1 cellular context compared by ENCODE assay signal in genomic region chr20:43913291-43914025, GRCh38.
TF ChIP-seq lines count a peak whose summit lies in the region.

No MANE protein-coding gene starts in this region.

TF ChIP-seq in HepG2, 621 proteins besides CTCF, POLR2A, EP300 and RAD21 (continued from another document):
- TF ChIP-seq GTF3A (CRISPR knock-in tag; conservative IDR thresholded peaks at IDR 0.05) (no peak), EED (CRISPR knock-in tag; IDR thresholded peaks at IDR 0.05) (no peak), ZNF775 (CRISPR knock-in tag; IDR thresholded peaks at IDR 0.05; ENCODE audit: borderline replicate concordance) (no peak), TOE1 (CRISPR knock-in tag; IDR thresholded peaks at IDR 0.05) (no peak), ATF7 (IDR thresholded peaks at IDR 0.05) (no peak), ATF7 (CRISPR knock-in tag; IDR thresholded peaks at IDR 0.05) (no peak), SMYD3 (CRISPR knock-in tag; IDR thresholded peaks at IDR 0.05) (no peak), AGO2 (optimal IDR thresholded peaks at IDR 0.05; ENCODE audit: low read depth, low read length) (no peak), RFX1 (IDR thresholded peaks at IDR 0.05) (no peak), ZBTB8A (CRISPR knock-in tag; IDR thresholded peaks at IDR 0.05; ENCODE audit: borderline replicate concordance, low read depth) (no peak), ZNF670 (CRISPR knock-in tag; IDR thresholded peaks at IDR 0.05; ENCODE audit: borderline replicate concordance) (no peak), ZNF333 (CRISPR knock-in tag; IDR thresholded peaks at IDR 0.05; ENCODE audit: borderline replicate concordance) (no peak)
- TF ChIP-seq, protein P1, sequence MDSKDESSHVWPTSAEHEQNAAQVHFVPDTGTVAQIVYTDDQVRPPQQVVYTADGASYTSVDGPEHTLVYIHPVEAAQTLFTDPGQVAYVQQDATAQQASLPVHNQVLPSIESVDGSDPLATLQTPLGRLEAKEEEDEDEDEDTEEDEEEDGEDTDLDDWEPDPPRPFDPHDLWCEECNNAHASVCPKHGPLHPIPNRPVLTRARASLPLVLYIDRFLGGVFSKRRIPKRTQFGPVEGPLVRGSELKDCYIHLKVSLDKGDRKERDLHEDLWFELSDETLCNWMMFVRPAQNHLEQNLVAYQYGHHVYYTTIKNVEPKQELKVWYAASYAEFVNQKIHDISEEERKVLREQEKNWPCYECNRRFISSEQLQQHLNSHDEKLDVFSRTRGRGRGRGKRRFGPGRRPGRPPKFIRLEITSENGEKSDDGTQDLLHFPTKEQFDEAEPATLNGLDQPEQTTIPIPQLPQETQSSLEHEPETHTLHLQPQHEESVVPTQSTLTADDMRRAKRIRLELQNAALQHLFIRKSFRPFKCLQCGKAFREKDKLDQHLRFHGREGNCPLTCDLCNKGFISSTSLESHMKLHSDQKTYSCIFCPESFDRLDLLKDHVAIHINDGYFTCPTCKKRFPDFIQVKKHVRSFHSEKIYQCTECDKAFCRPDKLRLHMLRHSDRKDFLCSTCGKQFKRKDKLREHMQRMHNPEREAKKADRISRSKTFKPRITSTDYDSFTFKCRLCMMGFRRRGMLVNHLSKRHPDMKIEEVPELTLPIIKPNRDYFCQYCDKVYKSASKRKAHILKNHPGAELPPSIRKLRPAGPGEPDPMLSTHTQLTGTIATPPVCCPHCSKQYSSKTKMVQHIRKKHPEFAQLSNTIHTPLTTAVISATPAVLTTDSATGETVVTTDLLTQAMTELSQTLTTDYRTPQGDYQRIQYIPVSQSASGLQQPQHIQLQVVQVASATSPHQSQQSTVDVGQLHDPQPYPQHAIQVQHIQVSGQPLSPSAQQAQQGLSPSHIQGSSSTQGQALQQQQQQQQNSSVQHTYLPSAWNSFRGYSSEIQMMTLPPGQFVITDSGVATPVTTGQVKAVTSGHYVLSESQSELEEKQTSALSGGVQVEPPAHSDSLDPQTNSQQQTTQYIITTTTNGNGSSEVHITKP (CRISPR knock-in tag; IDR thresholded peaks at IDR 0.05; ENCODE audit: low read depth) = no peak
